1 cellular context compared by ENCODE assay signal in genomic region chr6:53252177-53252692, GRCh38.
A peak's percentile ranks its signal among the peaks of the same experiment; 100 is the strongest.
TF ChIP-seq lines count a peak whose summit lies in the region.

No MANE protein-coding gene starts in this region.

TF ChIP-seq in GM12878, 131 proteins besides CTCF, POLR2A, EP300 and RAD21 (continued from another document):
- TF ChIP-seq SKIL (IDR thresholded peaks at IDR 0.05; ENCODE audit: low read depth, poor library complexity, severe bottlenecking) (no peak), FOXK2 (IDR thresholded peaks at IDR 0.05) (no peak), ZNF24 (IDR thresholded peaks at IDR 0.05) (peak; percentile 90)
